Comparison of ENCODE assay signal across 8 cellular contexts in genomic region chr2:105521176-105521575, GRCh38.
DNase-seq lines count a peak whose midpoint lies in the region; ATAC-seq and TF ChIP-seq lines count a peak whose summit lies in the region.

No MANE protein-coding gene starts in this region.

- ATAC-seq in DND-41 (ENCODE audit: insufficient read depth, low read depth) (no peak), GM21381 (IDR thresholded peaks at IDR 0.05; ENCODE audit: unreplicated experiment) (no peak), HG03460 (IDR thresholded peaks at IDR 0.05; ENCODE audit: unreplicated experiment) (no peak)

- no peaks in the 10 kb centered on the region for H3K36me3 ChIP-seq in DND-41 (ENCODE audit: insufficient read depth, low read length)
- no peaks in the 10 kb centered on the region for H3K36me3 ChIP-seq in osteoblast (ENCODE audit: insufficient read depth, low read length)
- no peaks in the 10 kb centered on the region for H3K36me3 ChIP-seq in effector memory CD4-positive, alpha-beta T cell (ENCODE audit: control insufficient read depth, insufficient read depth, low read length)

- DNase-seq in DND-41 (no peak), LoVo (ENCODE audit: low spot score) (peak; percentile 49), choroid plexus epithelial cell (ENCODE audit: low read depth) (peak; percentile 54), osteoblast (ENCODE audit: insufficient read length, low spot score, missing footprints) (no peak), mesenteric fat pad (ENCODE audit: low spot score) (no peak)
- DNase-seq in effector memory CD4-positive, alpha-beta T cell: no peak

- no peaks in the 10 kb centered on the region for H3K4me1 ChIP-seq in DND-41 (ENCODE audit: insufficient read depth, low read length)
- peaks cover 22% of the 10 kb centered on the region for H3K4me1 ChIP-seq in osteoblast (ENCODE audit: insufficient read depth, low read length)
- H3K4me1 ChIP-seq in effector memory CD4-positive, alpha-beta T cell (ENCODE audit: control insufficient read depth, insufficient read depth, low read length, poor library complexity, severe bottlenecking): no peaks in the 10 kb centered on the region

- H3K4me3 ChIP-seq in DND-41 (ENCODE audit: low read depth in 1 of 2, low read length in 2 of 2) (no peak overlapping the region), choroid plexus epithelial cell (ENCODE audit: low read depth, low read length) (no peak overlapping the region), osteoblast (ENCODE audit: insufficient read depth, low read length) (no peak overlapping the region)
- H3K4me3 ChIP-seq in effector memory CD4-positive, alpha-beta T cell (ENCODE audit: insufficient read depth, low read depth, low read length, poor library complexity, severe bottlenecking): no peak overlapping the region

- no peaks in the 10 kb centered on the region for H4K20me1 ChIP-seq in DND-41 (ENCODE audit: insufficient read depth, low read length)
- no peaks in the 10 kb centered on the region for H4K20me1 ChIP-seq in osteoblast (ENCODE audit: insufficient read depth, low read length)

- no peaks in the 10 kb centered on the region for H3K27me3 ChIP-seq in DND-41 (ENCODE audit: insufficient read depth, low read length, poor library complexity)
- no peaks in the 10 kb centered on the region for H3K27me3 ChIP-seq in osteoblast (ENCODE audit: insufficient read depth, low read length)
- no peaks in the 10 kb centered on the region for H3K27me3 ChIP-seq in effector memory CD4-positive, alpha-beta T cell (replicated peaks; ENCODE audit: control insufficient read depth, insufficient read depth, low read length, poor library complexity, severe bottlenecking)

- H3K27ac ChIP-seq in DND-41 (ENCODE audit: low read length) (no peak overlapping the region), osteoblast (ENCODE audit: low read depth, low read length) (no peak overlapping the region)
- no peak overlapping the region for H3K27ac ChIP-seq in effector memory CD4-positive, alpha-beta T cell (ENCODE audit: insufficient read depth, low read length, poor library complexity, severe bottlenecking)

- H3K9me3 ChIP-seq in DND-41 (ENCODE audit: insufficient read depth, low read length, severe bottlenecking): no peaks in the 10 kb centered on the region
- H3K9me3 ChIP-seq in osteoblast (ENCODE audit: low read depth, low read length): no peaks in the 10 kb centered on the region
- no peaks in the 10 kb centered on the region for H3K9me3 ChIP-seq in effector memory CD4-positive, alpha-beta T cell (ENCODE audit: control insufficient read depth, low read length)

- TF ChIP-seq CTCF in DND-41 (IDR thresholded peaks at IDR 0.05; ENCODE audit: borderline replicate concordance, extremely low read depth, low read length, poor library complexity, severe bottlenecking) (peak; percentile 58), choroid plexus epithelial cell (conservative IDR thresholded peaks at IDR 0.05; ENCODE audit: low read depth, low read length) (peak; percentile 44), osteoblast (IDR thresholded peaks at IDR 0.05; ENCODE audit: extremely low read depth, low read depth, low read length) (peak; percentile 51)

- no peak overlapping the region for H3K4me2 ChIP-seq in DND-41 (ENCODE audit: insufficient read depth, low read length)
- no peak overlapping the region for H3K4me2 ChIP-seq in osteoblast (ENCODE audit: insufficient read depth, low read length)

- H3K9ac ChIP-seq in DND-41 (ENCODE audit: low read depth, low read length): no peak overlapping the region

- H2AFZ ChIP-seq in DND-41 (ENCODE audit: low read depth, low read length) (no peak overlapping the region), osteoblast (ENCODE audit: low read length) (no peak overlapping the region)

- H3K79me2 ChIP-seq in DND-41 (ENCODE audit: insufficient read depth, low read length): no peaks in the 10 kb centered on the region
- H3K79me2 ChIP-seq in osteoblast (ENCODE audit: insufficient read depth, low read length): no peaks in the 10 kb centered on the region

Comparison
In these comparisons a context has a peak if more than half of its experiments do, and no peak if none do; other contexts are left out.
1. DNase-seq: peak in LoVo (single experiment) and choroid plexus epithelial cell (single experiment); none in DND-41 (single experiment), osteoblast (single experiment), effector memory CD4-positive, alpha-beta T cell (0 of 3) and mesenteric fat pad (single experiment).
2. Peak in every context shown above with its lines, with median percentiles within 50 percentile points of each other: CTCF ChIP-seq.